18 cellular contexts compared by ENCODE assay signal in genomic region chr3:12591456-12591855, GRCh38. TPM values are rescaled to one million over a fixed set of nuclear protein-coding genes. Genes with fewer than 3 reads are reported as not detected.
DNase-seq lines count a peak whose midpoint lies in the region; ATAC-seq and TF ChIP-seq lines count a peak whose summit lies in the region.
"Had no signal": no experiment of that assay in that cellular context is flagged by ENCODE, and none has a peak within 500 bp of the region (broad histone marks: within the 10 kb centered on the region; RNA-seq: fewer than 3 reads in every experiment).

No MANE protein-coding gene starts in this region.

- DNase-seq in heart left ventricle (no peak), cardiac septum (ENCODE audit: low spot score) (no peak), kidney tubule cell (ENCODE audit: low spot score) (no peak), activated gamma-delta T cell treated with Interleukin-2 at 50 U/mL for 16 hours (no peak)
- DNase-seq in CD4-positive, alpha-beta T cell = no peak
- DNase-seq: ACHN, DMS 273 treated with DMSO at 0.1 percent for 48 hours, GOT3, KG1, NCI-H1092 treated with DMSO at 0.1 percent for 48 hours, NCI-H1694 treated with DMSO at 0.1 percent for 48 hours, NCI-H446, NCI-H748 treated with DMSO at 0.1 percent for 48 hours, PC-3 had no signal

- POLR2A ChIA-PET in CD4-positive, alpha-beta T cell (lab: Charles Lee) = no interaction called here

- intact Hi-C loops in heart left ventricle (cut with DNase I) (loop anchor here in 1 of 10 donors (10.0 kb wide), 1 partner anchor 73 kb away; the partner anchor contains the start of gene RAF1), cardiac septum (cut with DNase I) (no loop called here)
- intact Hi-C loops in CD4-positive, alpha-beta T cell (cut with DNase I, micrococcal nuclease) = no loop called here

- no peaks in the 10 kb centered on the region for H3K27me3 Mint-ChIP-seq in CD4-positive, alpha-beta T cell
- no peaks in the 10 kb centered on the region for H3K27me3 Mint-ChIP-seq in stimulated activated memory B cell treated with anti-CD40 and anti-IgM and Interleukin-4, amounts not matched to agents 10 μg/mL and 1 μg/mL and 100 μg/mL, for 72 hours

- peak overlapping the region; percentile 58 for H3K27ac Mint-ChIP-seq in CD4-positive, alpha-beta T cell
- peak overlapping the region; percentile 59 for H3K27ac Mint-ChIP-seq in stimulated activated memory B cell treated with anti-CD40 and anti-IgM and Interleukin-4, amounts not matched to agents 10 μg/mL and 1 μg/mL and 100 μg/mL, for 72 hours

- H3K4me3 ChIP-seq in heart left ventricle (no peak overlapping the region), WI38 (ENCODE audit: low read depth, low read length) (peak overlapping the region; percentile 13; the same call in 1 of the 2 replicates)

- H3K4me1 Mint-ChIP-seq in CD4-positive, alpha-beta T cell (ENCODE audit: low read depth) = no peaks in the 10 kb centered on the region
- peaks cover 17% of the 10 kb centered on the region for H3K4me1 Mint-ChIP-seq in stimulated activated memory B cell treated with anti-CD40 and anti-IgM and Interleukin-4, amounts not matched to agents 10 μg/mL and 1 μg/mL and 100 μg/mL, for 72 hours

- H3K36me3 Mint-ChIP-seq in CD4-positive, alpha-beta T cell (ENCODE audit: low read depth) = peaks cover 86% of the 10 kb centered on the region
- peaks cover 58% of the 10 kb centered on the region for H3K36me3 Mint-ChIP-seq in stimulated activated memory B cell treated with anti-CD40 and anti-IgM and Interleukin-4, amounts not matched to agents 10 μg/mL and 1 μg/mL and 100 μg/mL, for 72 hours

- peak overlapping the region; percentile 19 to 88 (median 60) for H3K27ac ChIP-seq in heart left ventricle
- no peak overlapping the region for H3K27ac ChIP-seq in CD4-positive, alpha-beta T cell (ENCODE audit: low read depth, low read length)

- H3K9me3 Mint-ChIP-seq in CD4-positive, alpha-beta T cell = no peaks in the 10 kb centered on the region
- H3K9me3 Mint-ChIP-seq in stimulated activated memory B cell treated with anti-CD40 and anti-IgM and Interleukin-4, amounts not matched to agents 10 μg/mL and 1 μg/mL and 100 μg/mL, for 72 hours = no peaks in the 10 kb centered on the region

- no peak for TF ChIP-seq CTCF in heart left ventricle (IDR thresholded peaks at IDR 0.05)
- TF ChIP-seq CTCF in CD4-positive, alpha-beta T cell (IDR thresholded peaks at IDR 0.05) = no peak
- no peak for TF ChIP-seq CTCF in WI38 (IDR thresholded peaks at IDR 0.05; ENCODE audit: low read depth, low read length)

- ATAC-seq in heart left ventricle = no peak
- no peak for ATAC-seq in CD4-positive, alpha-beta T cell (ENCODE audit: poor library complexity)
- ATAC-seq in stimulated activated memory B cell treated with anti-CD40 and anti-IgM and Interleukin-4, amounts not matched to agents 10 μg/mL and 1 μg/mL and 100 μg/mL, for 72 hours = no peak
- ATAC-seq: PC-3 had no signal

- CTCF ChIA-PET in CD4-positive, alpha-beta T cell (lab: Charles Lee) = no interaction called here

- H3K27me3 ChIP-seq in heart left ventricle = no peaks in the 10 kb centered on the region
- H3K27me3 ChIP-seq in CD4-positive, alpha-beta T cell (ENCODE audit: control insufficient read depth, insufficient read depth, low read length) = no peaks in the 10 kb centered on the region

- 95 to 98% (median 97%) methylated on average over 6 of the region's 6 CpGs for WGBS in heart left ventricle, 4 donors

- H3K4me3 Mint-ChIP-seq in CD4-positive, alpha-beta T cell = no peak overlapping the region
- H3K4me3 Mint-ChIP-seq in stimulated activated memory B cell treated with anti-CD40 and anti-IgM and Interleukin-4, amounts not matched to agents 10 μg/mL and 1 μg/mL and 100 μg/mL, for 72 hours = no peak overlapping the region

- peaks cover 0 to 99% (median 95%) of the 10 kb centered on the region in 9 donors for H3K36me3 ChIP-seq in heart left ventricle

- no peak for TF ChIP-seq POLR2A in heart left ventricle (IDR thresholded peaks at IDR 0.05)

- H3K4me1 ChIP-seq in heart left ventricle = peaks cover 0 to 52% (median 10%) of the 10 kb centered on the region in 12 donors

- no peaks in the 10 kb centered on the region for H3K9me3 ChIP-seq in heart left ventricle
- no peaks in the 10 kb centered on the region for H3K9me3 ChIP-seq in CD4-positive, alpha-beta T cell (ENCODE audit: control insufficient read depth, low read length)

RNA-seq across cellular contexts. Expression of gene MKRN2, which starts 34.6 kb away (rescaled TPM):
- total RNA-seq in heart left ventricle (10 to 100 TPM; 27.6 to 42.2 (median 32.9) TPM), cardiac septum (27.9 TPM)
- 10 to 100 TPM; 23.2 to 33.9 TPM for polyA plus RNA-seq in heart left ventricle
- total RNA-seq in CD4-positive, alpha-beta T cell = 10 to 100 TPM; 19.0 to 20.3 TPM

RNA-seq across cellular contexts. Expression of gene MKRN2OS, which starts 46.2 kb away (rescaled TPM):
- 10 to 100 TPM in 1 of 9 donors, 1 to 10 TPM in 4, under 1 TPM in 1, not detected in 3; 0.42 to 11.4 (median 1.7) TPM for total RNA-seq in heart left ventricle
- polyA plus RNA-seq in heart left ventricle = 1 to 10 TPM in 1 of 2 donors, not detected in 1; 1.1 TPM
- 0.48 TPM for total RNA-seq in cardiac septum
- total RNA-seq in CD4-positive, alpha-beta T cell = not detected
- total RNA-seq: Daoy, M059J had no signal
